ENCODE assay signal across 21 cellular contexts in the genomic region with DNA sequence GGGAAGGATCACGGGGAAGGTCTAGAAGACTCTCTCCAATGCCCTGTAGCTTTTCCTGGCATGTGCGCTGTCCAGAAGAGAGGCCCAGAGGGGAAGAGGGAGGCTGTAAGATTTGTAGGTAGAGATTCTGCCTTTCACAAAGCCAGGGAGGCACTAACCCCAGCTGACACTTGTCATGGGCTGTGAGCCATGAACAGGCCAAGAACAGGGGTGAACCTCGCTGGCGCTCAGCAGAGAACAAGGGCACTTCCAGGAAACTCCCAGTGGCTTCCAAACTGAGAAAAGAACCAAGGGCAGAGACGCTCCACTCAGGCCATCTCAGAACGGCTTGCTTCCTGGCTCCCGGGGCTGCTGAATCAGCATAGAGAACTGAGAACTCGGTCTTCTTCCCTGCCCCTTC.
DNase-seq lines count a peak whose midpoint lies in the region; ATAC-seq and TF ChIP-seq lines count a peak whose summit lies in the region.
"Had no signal": no experiment of that assay in that cellular context is flagged by ENCODE, and none has a peak within 500 bp of the region (broad histone marks: within the 10 kb centered on the region; RNA-seq: fewer than 3 reads in every experiment).

No MANE protein-coding gene starts in this region.

- no peak for TF ChIP-seq CTCF in ascending aorta (IDR thresholded peaks at IDR 0.05)
- TF ChIP-seq CTCF in heart right ventricle (IDR thresholded peaks at IDR 0.05) = no peak
- no peak for TF ChIP-seq CTCF in osteoblast (IDR thresholded peaks at IDR 0.05; ENCODE audit: extremely low read depth, low read depth, low read length)
- TF ChIP-seq CTCF in testis (IDR thresholded peaks at IDR 0.05) = no peak
- no peak for TF ChIP-seq CTCF in endothelial cell (IDR thresholded peaks at IDR 0.05; ENCODE audit: unreplicated experiment)

- 30 to 48% methylated on average over 8 of the region's 8 CpGs for WGBS in heart right ventricle, 2 donors
- WGBS in testis, 2 donors = 42 to 52% methylated on average over 8 of the region's 8 CpGs

- no peaks in the 10 kb centered on the region for H3K9me3 Mint-ChIP-seq in endothelial cell (ENCODE audit: unreplicated experiment)
- H3K9me3 Mint-ChIP-seq: CD4-positive, alpha-beta memory T cell; central memory CD8-positive, alpha-beta T cell; HFFc6 had no signal

- H4K20me1 ChIP-seq in osteoblast (ENCODE audit: insufficient read depth, low read length) = no peaks in the 10 kb centered on the region

- peak in 3 of 8 donors; percentile 6 to 56 (median 12) for ATAC-seq in heart right ventricle
- no peak for ATAC-seq in HG03039 (IDR thresholded peaks at IDR 0.05; ENCODE audit: unreplicated experiment)
- ATAC-seq in HG03025 (IDR thresholded peaks at IDR 0.05; ENCODE audit: low FRiP score, unreplicated experiment) = no peak
- ATAC-seq: activated CD8-positive, alpha-beta memory T cell treated with anti-CD3 and anti-CD28 coated beads, Interleukin-2, amount 10 ng/mL, durations not matched to agents 7 days and 5 days had no signal

- H3K27ac Mint-ChIP-seq in endothelial cell (ENCODE audit: unreplicated experiment) = no peak overlapping the region
- H3K27ac Mint-ChIP-seq: activated CD8-positive, alpha-beta memory T cell treated with anti-CD3 and anti-CD28 coated beads, Interleukin-2, amount 10 ng/mL, durations not matched to agents 7 days and 5 days; HFFc6 had no signal

- H3K79me2 ChIP-seq in osteoblast (ENCODE audit: insufficient read depth, low read length) = no peaks in the 10 kb centered on the region

- H3K9me3 ChIP-seq in ascending aorta (no peaks in the 10 kb centered on the region), heart right ventricle (no peaks in the 10 kb centered on the region), osteoblast (ENCODE audit: low read depth, low read length) (no peaks in the 10 kb centered on the region), testis (no peaks in the 10 kb centered on the region)
- H3K9me3 ChIP-seq: adrenal gland, neutrophil had no signal

- DNase-seq in ascending aorta (ENCODE audit: low spot score in 2 of 2) (no peak), heart right ventricle (peak in 1 of 2 donors; percentile 23), osteoblast (ENCODE audit: insufficient read length, low spot score, missing footprints) (no peak), testis (peak; percentile 30), endothelial cell (ENCODE audit: low spot score) (no peak)
- no peak for DNase-seq in activated CD4-positive, alpha-beta T cell treated with anti-CD3 and anti-CD28 coated beads, Interleukin-2, amount 50 U/mL, for 48 hours
- DNase-seq: activated CD8-positive, alpha-beta memory T cell treated with anti-CD3 and anti-CD28 coated beads, Interleukin-2, amount 10 ng/mL, durations not matched to agents 7 days and 5 days; CD4-positive, alpha-beta memory T cell; effector CD8-positive, alpha-beta T cell; HFFc6; hypothalamus; kidney; NCI-H1105 treated with DMSO at 0.1 percent for 48 hours; NCI-H2171 treated with DMSO at 0.1 percent for 48 hours; small intestine; stimulated activated CD4-positive, alpha-beta T cell treated with anti-CD3 and anti-CD28 coated beads, Interleukin-4, amount 100 ng/mL, for 4 hours had no signal

- H3K27me3 ChIP-seq in ascending aorta = no peaks in the 10 kb centered on the region
- no peaks in the 10 kb centered on the region for H3K27me3 ChIP-seq in heart right ventricle
- no peaks in the 10 kb centered on the region for H3K27me3 ChIP-seq in osteoblast (ENCODE audit: insufficient read depth, low read length)
- no peaks in the 10 kb centered on the region for H3K27me3 ChIP-seq in testis
- H3K27me3 ChIP-seq: adrenal gland had no signal

- H3K27ac ChIP-seq in ascending aorta (peak overlapping the region; percentile 40 to 65), heart right ventricle (peak overlapping the region in 9 of 10 donors; percentile 47 to 85 (median 64)), osteoblast (ENCODE audit: low read depth, low read length) (no peak overlapping the region), testis (peak overlapping the region in 1 of 2 donors; percentile 36)
- H3K27ac ChIP-seq: neutrophil had no signal

- peaks cover 5 to 36% of the 10 kb centered on the region in 2 donors for H3K4me1 ChIP-seq in ascending aorta
- H3K4me1 ChIP-seq in heart right ventricle = peaks cover 14 to 59% (median 40%) of the 10 kb centered on the region in 9 donors
- peaks cover 9% of the 10 kb centered on the region for H3K4me1 ChIP-seq in osteoblast (ENCODE audit: insufficient read depth, low read length)
- H3K4me1 ChIP-seq in testis = peaks cover 20% of the 10 kb centered on the region

- peak overlapping the region; percentile 83 for H2AFZ ChIP-seq in osteoblast (ENCODE audit: low read length)

- no peaks in the 10 kb centered on the region for H3K4me1 Mint-ChIP-seq in endothelial cell (ENCODE audit: unreplicated experiment)
- H3K4me1 Mint-ChIP-seq: activated CD8-positive, alpha-beta memory T cell treated with anti-CD3 and anti-CD28 coated beads, Interleukin-2, amount 10 ng/mL, durations not matched to agents 7 days and 5 days; CD4-positive, alpha-beta memory T cell; central memory CD8-positive, alpha-beta T cell had no signal

- no peaks in the 10 kb centered on the region for H3K27me3 Mint-ChIP-seq in endothelial cell (ENCODE audit: unreplicated experiment)

- H3K36me3 ChIP-seq in ascending aorta = no peaks in the 10 kb centered on the region
- no peaks in the 10 kb centered on the region for H3K36me3 ChIP-seq in heart right ventricle
- no peaks in the 10 kb centered on the region for H3K36me3 ChIP-seq in osteoblast (ENCODE audit: insufficient read depth, low read length)
- H3K36me3 ChIP-seq in testis (ENCODE audit: low read depth, missing control alignments) = no peaks in the 10 kb centered on the region
- H3K36me3 ChIP-seq: adrenal gland, neutrophil had no signal

- H3K4me2 ChIP-seq in osteoblast (ENCODE audit: insufficient read depth, low read length) = no peak overlapping the region

- H3K4me3 Mint-ChIP-seq in endothelial cell (ENCODE audit: unreplicated experiment) = no peak overlapping the region
- H3K4me3 Mint-ChIP-seq: activated CD8-positive, alpha-beta memory T cell treated with anti-CD3 and anti-CD28 coated beads, Interleukin-2, amount 10 ng/mL, durations not matched to agents 7 days and 5 days; CD4-positive, alpha-beta memory T cell; central memory CD8-positive, alpha-beta T cell; HFFc6 had no signal

- no peaks in the 10 kb centered on the region for H3K36me3 Mint-ChIP-seq in endothelial cell (ENCODE audit: low read depth, unreplicated experiment)
- H3K36me3 Mint-ChIP-seq: activated CD8-positive, alpha-beta memory T cell treated with anti-CD3 and anti-CD28 coated beads, Interleukin-2, amount 10 ng/mL, durations not matched to agents 7 days and 5 days; CD4-positive, alpha-beta memory T cell had no signal

- TF ChIP-seq POLR2A in testis (IDR thresholded peaks at IDR 0.05) = no peak

- intact Hi-C loops in ascending aorta (cut with DNase I) = loop anchor here (5.0 kb wide), 1 partner anchor 214 kb away; no protein-coding TSS in a partner anchor
- intact Hi-C loops in heart right ventricle (cut with DNase I) = loop anchor here in 2 of 10 donors (5.0 to 10.0 kb wide), 3 partner anchors 44 to 476 kb away; no protein-coding TSS in a partner anchor
- intact Hi-C loops in testis (cut with DNase I; ENCODE audit: low total_unique reads) = no loop called here

- H3K4me3 ChIP-seq in ascending aorta = no peak overlapping the region
- H3K4me3 ChIP-seq in heart right ventricle = no peak overlapping the region
- no peak overlapping the region for H3K4me3 ChIP-seq in osteoblast (ENCODE audit: insufficient read depth, low read length)
- no peak overlapping the region for H3K4me3 ChIP-seq in testis
- H3K4me3 ChIP-seq: adrenal gland had no signal
